ENCODE assay signal across 8 cellular contexts in genomic region chr6:75285156-75285639, GRCh38. TPM values are rescaled to one million over a fixed set of nuclear protein-coding genes. Genes with fewer than 3 reads are reported as not detected.
A peak's percentile ranks its signal among the peaks of the same experiment; 100 is the strongest.
DNase-seq lines count a peak whose midpoint lies in the region; ATAC-seq and TF ChIP-seq lines count a peak whose summit lies in the region.

No MANE protein-coding gene starts in this region.

- H3K36me3 Mint-ChIP-seq in activated CD8-positive, alpha-beta T cell treated with anti-CD3 and anti-CD28 coated beads, Interleukin-2, amount 10 ng/mL, durations not matched to agents 7 days and 5 days (ENCODE audit: low read depth) = peaks cover 8% of the 10 kb centered on the region

- H2AFZ ChIP-seq in Loucy (ENCODE audit: low read length) (peak overlapping the region; percentile 78), parathyroid adenoma (peak overlapping the region; percentile 99)

- no peak overlapping the region for H3K27ac Mint-ChIP-seq in activated CD8-positive, alpha-beta T cell treated with anti-CD3 and anti-CD28 coated beads, Interleukin-2, amount 10 ng/mL, durations not matched to agents 7 days and 5 days

- H3K4me1 ChIP-seq in left ventricle myocardium inferior (peaks cover 59% of the 10 kb centered on the region), Loucy (ENCODE audit: insufficient read depth, low read length, poor library complexity, severe bottlenecking) (peaks cover 49% of the 10 kb centered on the region), parathyroid adenoma (peaks cover 8% of the 10 kb centered on the region)

- H3K27me3 ChIP-seq in left ventricle myocardium inferior (ENCODE audit: low read depth) (no peaks in the 10 kb centered on the region), Loucy (ENCODE audit: insufficient read depth, low read length, poor library complexity, severe bottlenecking) (no peaks in the 10 kb centered on the region), parathyroid adenoma (ENCODE audit: control insufficient read depth, insufficient read depth, low read length) (no peaks in the 10 kb centered on the region)

- H3K4me3 Mint-ChIP-seq in activated CD8-positive, alpha-beta T cell treated with anti-CD3 and anti-CD28 coated beads, Interleukin-2, amount 10 ng/mL, durations not matched to agents 7 days and 5 days = no peak overlapping the region

- H3F3A ChIP-seq in Loucy (ENCODE audit: low read depth) = no peaks in the 10 kb centered on the region

- peak overlapping the region; percentile 92 for H3K4me3 ChIP-seq in left ventricle myocardium inferior
- peak overlapping the region; percentile 92 for H3K4me3 ChIP-seq in Loucy (ENCODE audit: low read length, poor library complexity, severe bottlenecking)
- H3K4me3 ChIP-seq in parathyroid adenoma (ENCODE audit: low read depth, low read length) = peak overlapping the region; percentile 83

- H3K9me2 ChIP-seq in Loucy (replicated peaks; ENCODE audit: low read depth, low read length) = no peaks in the 10 kb centered on the region

- H3K27ac ChIP-seq in left ventricle myocardium inferior (replicated peaks) (peak overlapping the region; percentile 92), parathyroid adenoma (peak overlapping the region; percentile 88)

- peaks cover 42% of the 10 kb centered on the region for H4K20me1 ChIP-seq in Loucy (ENCODE audit: insufficient read depth, low read length, poor library complexity, severe bottlenecking)

- H3K9me3 ChIP-seq in left ventricle myocardium inferior (replicated peaks) = no peaks in the 10 kb centered on the region
- no peaks in the 10 kb centered on the region for H3K9me3 ChIP-seq in Loucy (ENCODE audit: insufficient read depth, low read depth, low read length)
- no peaks in the 10 kb centered on the region for H3K9me3 ChIP-seq in parathyroid adenoma (ENCODE audit: control insufficient read depth, low read length)

- H3K9ac ChIP-seq in Loucy (ENCODE audit: low read depth, low read length, poor library complexity, severe bottlenecking) = peak overlapping the region; percentile 87
- H3K9ac ChIP-seq in parathyroid adenoma = peak overlapping the region; percentile 0

- POLR2A ChIA-PET in activated CD8-positive, alpha-beta T cell treated with anti-CD3 and anti-CD28 coated beads, Interleukin-2, amount 10 ng/mL, durations not matched to agents 7 days and 5 days (lab: Charles Lee) = interaction anchor here (0.6 to 3.3 kb wide), 8 partner anchors 14 to 1631 kb away, joined by 3 to 50 read pairs (median 4); partner anchors contain the start of genes COX7A2 and SENP6

- H3K4me2 ChIP-seq in Loucy (ENCODE audit: low read depth, low read length, poor library complexity, severe bottlenecking) = peak overlapping the region; percentile 89
- H3K4me2 ChIP-seq in parathyroid adenoma (ENCODE audit: low read length) = peak overlapping the region; percentile 91

- no peak for DNase-seq in left ventricle myocardium inferior
- DNase-seq in left cardiac atrium = no peak
- DNase-seq in dermis microvascular lymphatic vessel endothelial cell (ENCODE audit: low read depth in 2 of 2) = peak; percentile 38 to 40
- DNase-seq in stimulated activated CD4-positive, alpha-beta T cell treated with anti-CD3 and anti-CD28 coated beads, Interleukin-2, amount 100 ng/mL, for 24 hours = no peak
- DNase-seq in dermis blood vessel endothelial cell = no peak
- DNase-seq in activated CD8-positive, alpha-beta T cell treated with anti-CD3 and anti-CD28 coated beads, Interleukin-2, amount 10 ng/mL, durations not matched to agents 7 days and 5 days = no peak

- TF ChIP-seq CTCF in left ventricle myocardium inferior (IDR thresholded peaks at IDR 0.05; ENCODE audit: borderline replicate concordance) = no peak
- no peak for TF ChIP-seq CTCF in Loucy (conservative IDR thresholded peaks at IDR 0.05; ENCODE audit: low read length)
- TF ChIP-seq CTCF in parathyroid adenoma (IDR thresholded peaks at IDR 0.05) = no peak

- CTCF ChIA-PET in activated CD8-positive, alpha-beta T cell treated with anti-CD3 and anti-CD28 coated beads, Interleukin-2, amount 10 ng/mL, durations not matched to agents 7 days and 5 days (lab: Charles Lee) = interaction anchor here (0.6 to 11.5 kb wide), 4 partner anchors 12 to 76 kb away, joined by 3 to 101 read pairs (median 6); no protein-coding TSS in a partner anchor

- no peaks in the 10 kb centered on the region for H3K27me3 Mint-ChIP-seq in activated CD8-positive, alpha-beta T cell treated with anti-CD3 and anti-CD28 coated beads, Interleukin-2, amount 10 ng/mL, durations not matched to agents 7 days and 5 days (ENCODE audit: low read depth)

- ATAC-seq in left cardiac atrium = no peak
- no peak for ATAC-seq in activated CD8-positive, alpha-beta T cell treated with anti-CD3 and anti-CD28 coated beads, Interleukin-2, amount 10 ng/mL, durations not matched to agents 7 days and 5 days

- H3K4me1 Mint-ChIP-seq in activated CD8-positive, alpha-beta T cell treated with anti-CD3 and anti-CD28 coated beads, Interleukin-2, amount 10 ng/mL, durations not matched to agents 7 days and 5 days (ENCODE audit: low read depth) = peaks cover 40% of the 10 kb centered on the region

- intact Hi-C loops in left ventricle myocardium inferior (cut with micrococcal nuclease) (no loop called here), left cardiac atrium (cut with DNase I) (no loop called here)

- H3K36me3 ChIP-seq in left ventricle myocardium inferior (peaks cover 10% of the 10 kb centered on the region), Loucy (ENCODE audit: insufficient read depth, low read length) (no peaks in the 10 kb centered on the region), parathyroid adenoma (ENCODE audit: control insufficient read depth, insufficient read depth, low read length) (no peaks in the 10 kb centered on the region)

- no peaks in the 10 kb centered on the region for H3K9me3 Mint-ChIP-seq in activated CD8-positive, alpha-beta T cell treated with anti-CD3 and anti-CD28 coated beads, Interleukin-2, amount 10 ng/mL, durations not matched to agents 7 days and 5 days (ENCODE audit: insufficient read depth)

- peaks cover 58% of the 10 kb centered on the region for H3K79me2 ChIP-seq in Loucy (ENCODE audit: insufficient read depth, low read length)
- peaks cover 24% of the 10 kb centered on the region for H3K79me2 ChIP-seq in parathyroid adenoma

RNA-seq across cellular contexts. Expression of gene TMEM30A, which starts 0.6 kb away (rescaled TPM):
- total RNA-seq in left ventricle myocardium inferior (52.3 TPM), left cardiac atrium (10 to 100 TPM; 55.2 to 82.8 TPM), dermis microvascular lymphatic vessel endothelial cell (121 and 147 TPM in 2 replicates), dermis blood vessel endothelial cell (282 and 305 TPM in 2 replicates)
- 10 to 100 TPM; 50.2 to 56.4 TPM for total RNA-seq in activated CD8-positive, alpha-beta T cell treated with anti-CD3 and anti-CD28 coated beads, Interleukin-2, amount 10 ng/mL, durations not matched to agents 7 days and 5 days

RNA-seq across cellular contexts. Expression of gene COX7A2, which starts 41.6 kb away (rescaled TPM):
- 1,008 TPM for total RNA-seq in left ventricle myocardium inferior
- total RNA-seq in left cardiac atrium = 100 to 1,000 TPM; 689 to 799 TPM
- 102 and 170 TPM in 2 replicates for total RNA-seq in dermis microvascular lymphatic vessel endothelial cell
- 55.8 and 324 TPM in 2 replicates for total RNA-seq in dermis blood vessel endothelial cell
- total RNA-seq in activated CD8-positive, alpha-beta T cell treated with anti-CD3 and anti-CD28 coated beads, Interleukin-2, amount 10 ng/mL, durations not matched to agents 7 days and 5 days = 100 to 1,000 TPM; 430 to 441 TPM

Comparison
In these comparisons a context has a peak if more than half of its experiments do, and no peak if none do; other contexts are left out.
1. DNase-seq: peak in dermis microvascular lymphatic vessel endothelial cell (2 of 2); none in left ventricle myocardium inferior (single experiment), left cardiac atrium (single experiment), stimulated activated CD4-positive, alpha-beta T cell treated with anti-CD3 and anti-CD28 coated beads, Interleukin-2, amount 100 ng/mL, for 24 hours (0 of 2), dermis blood vessel endothelial cell (single experiment) and activated CD8-positive, alpha-beta T cell treated with anti-CD3 and anti-CD28 coated beads, Interleukin-2, amount 10 ng/mL, durations not matched to agents 7 days and 5 days (single experiment).
2. Peak in every context shown above with its lines, with median percentiles within 50 percentile points of each other: H3K4me3 ChIP-seq.